In genomic region chr10:34171957-34172527, GRCh38 we compare ENCODE assay signal across 1 cellular context.
TF ChIP-seq lines count a peak whose summit lies in the region.

No MANE protein-coding gene starts in this region.

TF ChIP-seq in SK-N-SH, 30 proteins besides CTCF, POLR2A, EP300 and RAD21 (continued from another document):
- TF ChIP-seq RCOR1 (IDR thresholded peaks at IDR 0.05; ENCODE audit: low read length) = 0 out of 2 replicates have a peak, but pooled peaks have one; percentile 15
- 0 out of 2 replicates have a peak, but pooled peaks have one; percentile 36 for TF ChIP-seq POLR2AphosphoS5 (IDR thresholded peaks at IDR 0.05; ENCODE audit: low read depth, low read length)
- no peak for TF ChIP-seq TAF1 (IDR thresholded peaks at IDR 0.05; ENCODE audit: borderline replicate concordance, low read depth, low read length)
- no peak for TF ChIP-seq YY1 (IDR thresholded peaks at IDR 0.05; ENCODE audit: low read depth)
- TF ChIP-seq TCF12 (IDR thresholded peaks at IDR 0.05) = peak; percentile 82
- no peak for TF ChIP-seq NRF1 (IDR thresholded peaks at IDR 0.05; ENCODE audit: low read depth, low read length)
